8 cellular contexts compared by ENCODE assay signal in the genomic region with DNA sequence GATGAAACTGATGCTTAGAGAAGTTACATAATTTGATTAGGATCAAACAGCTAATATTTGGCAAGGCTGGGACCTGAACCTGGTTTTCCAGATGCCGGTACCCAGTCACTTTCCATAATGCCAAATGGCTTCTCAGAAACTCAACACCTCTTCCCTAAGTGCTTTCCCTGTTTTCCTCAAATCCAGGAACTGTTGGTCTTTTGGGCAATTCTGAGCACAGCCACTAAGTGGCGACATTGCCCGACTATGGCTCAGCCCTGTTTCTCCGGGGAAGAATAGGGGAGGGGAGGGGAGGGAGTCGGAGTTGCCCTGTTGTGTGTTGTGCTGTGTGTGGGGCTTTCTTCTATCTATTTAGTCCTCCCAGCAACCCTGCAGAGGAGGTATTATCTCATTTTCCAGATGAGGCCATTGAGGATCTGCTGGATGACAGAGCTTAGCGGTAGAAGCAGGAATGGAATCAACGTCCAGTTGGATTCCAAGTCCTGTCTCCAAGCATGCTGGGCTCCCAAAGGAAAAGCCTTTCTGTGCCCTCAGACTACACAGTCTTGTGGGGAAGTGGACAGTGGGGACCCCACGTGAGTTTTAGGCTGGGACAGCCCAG. TPM values are rescaled to one million over a fixed set of nuclear protein-coding genes. Genes with fewer than 3 reads are reported as not detected.
A peak's percentile ranks its signal among the peaks of the same experiment; 100 is the strongest.
DNase-seq lines count a peak whose midpoint lies in the region; ATAC-seq and TF ChIP-seq lines count a peak whose summit lies in the region.
"Not testable (repeated sequence)": the region's sequence is repeated elsewhere in the genome, so short reads cannot be mapped to it uniquely, and the experiment has no call there.

No MANE protein-coding gene starts in this region.

- not testable (repeated sequence) for H3K14ac ChIP-seq in IMR-90 (replicated peaks; ENCODE audit: low read depth, low read length)

- H3K56ac ChIP-seq in IMR-90 (ENCODE audit: extremely low read depth, insufficient read depth, low read length): not testable (repeated sequence)

- TF ChIP-seq RAD21 in IMR-90 (IDR thresholded peaks at IDR 0.05; ENCODE audit: low read length): not testable (repeated sequence)

- H3K4me3 ChIP-seq in IMR-90 (ENCODE audit: insufficient read depth, low read depth, low read length); left ventricle myocardium inferior; upper lobe of left lung: not testable (repeated sequence)

- not testable (repeated sequence) for H3K79me1 ChIP-seq in IMR-90 (ENCODE audit: low read depth in 1 of 2, low read length in 2 of 2)

- H4K5ac ChIP-seq in IMR-90 (ENCODE audit: low read depth, low read length): not testable (repeated sequence)

- not testable (repeated sequence) for H3K4me3 Mint-ChIP-seq in T-helper 17 cell, natural killer cell

- DNase-seq in ELR (ENCODE audit: low read depth): peak; percentile 32
- not testable (repeated sequence) for DNase-seq in IMR-90, T-helper 17 cell, left ventricle myocardium inferior, natural killer cell, upper lobe of left lung
- DNase-seq in NCI-H526 (lab: John Stamatoyannopoulos, UW): peak; percentile 58 to 70
- DNase-seq in cerebellar cortex (ENCODE audit: low spot score): peak; percentile 13

- not testable (repeated sequence) for H3K36me3 ChIP-seq in IMR-90 (ENCODE audit: control insufficient read depth, insufficient read depth, low read length); left ventricle myocardium inferior; upper lobe of left lung

- H3K4me1 ChIP-seq in IMR-90 (ENCODE audit: control insufficient read depth, insufficient read depth, low read length); left ventricle myocardium inferior; upper lobe of left lung: not testable (repeated sequence)

- not testable (repeated sequence) for H2BK5ac ChIP-seq in IMR-90 (ENCODE audit: low read depth, low read length, poor library complexity, severe bottlenecking)

- dilution Hi-C loops in IMR-90 (cut with HindIII; ENCODE audit: low sequenced_read_pairs, unreplicated experiment): not testable (repeated sequence)

- H3K4me1 Mint-ChIP-seq in T-helper 17 cell, natural killer cell: not testable (repeated sequence)

- H2AK9ac ChIP-seq in IMR-90 (replicated peaks; ENCODE audit: low read depth, low read length, poor library complexity): not testable (repeated sequence)

- intact Hi-C loops in IMR-90 (cut with micrococcal nuclease): loop anchor here (5.0 kb wide), 1 partner anchor 325 kb away; no protein-coding TSS in a partner anchor
- intact Hi-C loops in left ventricle myocardium inferior (cut with micrococcal nuclease); natural killer cell (cut with micrococcal nuclease): not testable (repeated sequence)

- 0 out of 2 replicates have a peak, but pooled peaks have one; percentile 19 for TF ChIP-seq CTCF in IMR-90 (conservative IDR thresholded peaks at IDR 0.05; ENCODE audit: low read depth, low read length)
- peak; percentile 55 for TF ChIP-seq CTCF in left ventricle myocardium inferior (IDR thresholded peaks at IDR 0.05; ENCODE audit: borderline replicate concordance)
- TF ChIP-seq CTCF in natural killer cell (IDR thresholded peaks at IDR 0.05): peak; percentile 29
- peak in 4 of 6 experiments; percentile 29 to 58 (median 34) for TF ChIP-seq CTCF in upper lobe of left lung (IDR thresholded peaks at IDR 0.05)

- H2AFZ ChIP-seq in IMR-90 (replicated peaks; ENCODE audit: low read length, poor library complexity): not testable (repeated sequence)

- not testable (repeated sequence) for H4K20me1 ChIP-seq in IMR-90 (ENCODE audit: insufficient read depth, low read length)

- H2BK20ac ChIP-seq in IMR-90 (ENCODE audit: low read depth, low read length): not testable (repeated sequence)

- CTCF ChIA-PET in IMR-90 (lab: Yijun Ruan, JAX): interaction anchor here (0.8 kb wide), 1 partner anchor 279 kb away, joined by 4 read pairs; no protein-coding TSS in a partner anchor

- not testable (repeated sequence) for H3K4me2 ChIP-seq in IMR-90 (ENCODE audit: low read depth, low read length)

- ATAC-seq in IMR-90 (ENCODE audit: low read depth): peak; percentile 81
- ATAC-seq in T-helper 17 cell: peak; percentile 45
- ATAC-seq in natural killer cell: peak; percentile 49 to 75 (median 73)
- peak in 1 of 2 donors; percentile 73 for ATAC-seq in upper lobe of left lung (ENCODE audit: low FRiP score in 2 of 2)

- H4K91ac ChIP-seq in IMR-90 (ENCODE audit: insufficient read depth, low read depth, low read length): not testable (repeated sequence)

- not testable (repeated sequence) for H3K9ac ChIP-seq in IMR-90 (ENCODE audit: low read depth, low read length)

- POLR2A ChIA-PET in IMR-90 (lab: Charles Lee; ENCODE audit: unreplicated experiment): not testable (repeated sequence)

- H3K18ac ChIP-seq in IMR-90 (ENCODE audit: low read depth, low read length): not testable (repeated sequence)

- TF ChIP-seq POLR2A in IMR-90 (IDR thresholded peaks at IDR 0.05; ENCODE audit: low read depth, low read length); upper lobe of left lung (IDR thresholded peaks at IDR 0.05): not testable (repeated sequence)

- not testable (repeated sequence) for H3K36me3 Mint-ChIP-seq in T-helper 17 cell (ENCODE audit: low read depth); natural killer cell

- not testable (repeated sequence) for H3K9me3 ChIP-seq in IMR-90 (ENCODE audit: control insufficient read depth, insufficient read depth, low read length); T-helper 17 cell (ENCODE audit: control insufficient read depth, low read length, poor library complexity, severe bottlenecking); left ventricle myocardium inferior (replicated peaks); upper lobe of left lung

- H3K27me3 Mint-ChIP-seq in T-helper 17 cell: peaks cover 74% of the 10 kb centered on the region
- H3K27me3 Mint-ChIP-seq in natural killer cell (ENCODE audit: low read depth in 2 of 2): peaks cover 8 to 10% of the 10 kb centered on the region in 2 donors

- not testable (repeated sequence) for H3K9me1 ChIP-seq in IMR-90 (ENCODE audit: insufficient read depth, low read length)

- H3K4ac ChIP-seq in IMR-90 (ENCODE audit: low read depth, low read length): not testable (repeated sequence)

- H3K9me3 Mint-ChIP-seq in natural killer cell: not testable (repeated sequence)

- peaks cover 33% of the 10 kb centered on the region for H3K27me3 ChIP-seq in IMR-90 (ENCODE audit: control insufficient read depth, insufficient read depth, low read length)
- H3K27me3 ChIP-seq in left ventricle myocardium inferior (ENCODE audit: low read depth): peaks cover 45% of the 10 kb centered on the region
- H3K27me3 ChIP-seq in upper lobe of left lung: not testable (repeated sequence)

- BruUV-seq in IMR-90 (replicated peaks; lab: Mats Ljungman, UMichigan): not testable (repeated sequence)

- H2AK5ac ChIP-seq in IMR-90 (ENCODE audit: low read depth, low read length): not testable (repeated sequence)

- H3K27ac Mint-ChIP-seq in T-helper 17 cell, natural killer cell: not testable (repeated sequence)

- not testable (repeated sequence) for H4K8ac ChIP-seq in IMR-90 (ENCODE audit: low read depth in 2 of 2, low read length in 2 of 2)

- in situ Hi-C loops in IMR-90 (cut with MboI; ENCODE audit: low sequenced_read_pairs): not testable (repeated sequence)

- TF ChIP-seq EP300 in upper lobe of left lung (IDR thresholded peaks at IDR 0.05): not testable (repeated sequence)

- not testable (repeated sequence) for H2BK15ac ChIP-seq in IMR-90 (ENCODE audit: low read depth, low read length)

- H3K27ac ChIP-seq in IMR-90 (ENCODE audit: insufficient read depth, low read length); left ventricle myocardium inferior (replicated peaks); upper lobe of left lung: not testable (repeated sequence)

- not testable (repeated sequence) for H3K23ac ChIP-seq in IMR-90 (ENCODE audit: low read depth, low read length)

- WGBS in IMR-90 (ENCODE audit: extremely low coverage in 2 of 2, insufficient read length in 1 of 2), 2 experiments: no CpG with 5 or more reads among the region's 8 CpGs
- 9 to 24% methylated on average over 5 to 6 of the region's 8 CpGs for WGBS in upper lobe of left lung, 2 donors

- not testable (repeated sequence) for H2BK120ac ChIP-seq in IMR-90 (ENCODE audit: low read depth, low read length)

RNA-seq across cellular contexts. Expression of a gene that starts 33.8 kb away (rescaled TPM):
- total RNA-seq in IMR-90 (2012; rRNA removed) (14.7 and 21.1 TPM in 2 replicates), T-helper 17 cell (10 to 100 TPM; 74.0 to 78.2 TPM), left ventricle myocardium inferior (14.6 TPM), natural killer cell (100 to 1,000 TPM in 1 of 3 donors, 10 to 100 TPM in 2; 58.3 to 101 (median 76.6) TPM), upper lobe of left lung (10 to 100 TPM; 14.7 to 34.8 (median 27.6) TPM)
- polyA plus RNA-seq in IMR-90 (2012; rRNA removed): 6.4 and 6.8 TPM in 2 replicates
- 2.9 and 4.0 TPM in 2 replicates for polyA plus RNA-seq in IMR-90 (2012; cell fraction: cytosol; rRNA removed)
- 10.0 and 112 TPM in 2 replicates for polyA plus RNA-seq in IMR-90 (2012; cell fraction: nucleus; rRNA removed; ENCODE audit: low replicate concordance)
